In genomic region chr12:6582959-6583358, GRCh38 we compare ENCODE assay signal across 1 cellular context.
TF ChIP-seq lines count a peak whose summit lies in the region.

No MANE protein-coding gene starts in this region.

TF ChIP-seq in GM12878, 131 proteins besides CTCF, POLR2A, EP300 and RAD21:
- TF ChIP-seq CHD2 (IDR thresholded peaks at IDR 0.05; ENCODE audit: borderline replicate concordance, low read depth, low read length) (no peak), POLR2AphosphoS5 (IDR thresholded peaks at IDR 0.05; ENCODE audit: low read length) (peak; percentile 60; the same call in 1 of the 2 replicates), ATF3 (IDR thresholded peaks at IDR 0.05; ENCODE audit: borderline replicate concordance, extremely low read depth, low read depth, low read length) (no peak)
